Comparison of ENCODE assay signal across 8 cellular contexts in genomic region chr9:135449532-135449931, GRCh38. TPM values are rescaled to one million over a fixed set of nuclear protein-coding genes. Genes with fewer than 3 reads are reported as not detected.
DNase-seq lines count a peak whose midpoint lies in the region.

No MANE protein-coding gene starts in this region.

- DNase-seq in DMS53 treated with DMSO at 0.1 percent for 48 hours (lab: John Stamatoyannopoulos, UW; ENCODE audit: unreplicated experiment): peak; percentile 2
- DNase-seq in LHCN-M2 (ENCODE audit: low read depth): peak; percentile 35
- DNase-seq in NCI-H146 treated with DMSO at 0.1 percent for 48 hours (lab: John Stamatoyannopoulos, UW; ENCODE audit: unreplicated experiment): peak; percentile 22
- peak; percentile 76 for DNase-seq in NCI-H2171 (lab: John Stamatoyannopoulos, UW)
- peak; percentile 77 for DNase-seq in NCI-H69 (lab: John Stamatoyannopoulos, UW)
- peak; percentile 16 to 51 for DNase-seq in SHP77 (lab: John Stamatoyannopoulos, UW)
- DNase-seq in ecto neural progenitor cell (ENCODE audit: low spot score): peak; percentile 38
- peak; percentile 65 for DNase-seq in myocyte (ENCODE audit: low read depth)

RNA-seq across cellular contexts. Expression of gene PPP1R26, which starts 30.1 kb away (rescaled TPM):
- total RNA-seq in LHCN-M2 (2014; rRNA removed): 8.1 and 9.2 TPM in 2 replicates
- polyA plus RNA-seq in LHCN-M2 (2012): 5.6 TPM
- 14.3 and 15.2 TPM in 2 replicates for total RNA-seq in myocyte
- polyA plus RNA-seq in myocyte (2012): 8.9 TPM

RNA-seq across cellular contexts. Expression of gene MRPS2, which starts 51.0 kb away (rescaled TPM):
- total RNA-seq in LHCN-M2 (2014; rRNA removed): 52.3 and 54.2 TPM in 2 replicates
- 41.6 TPM for polyA plus RNA-seq in LHCN-M2 (2012)
- total RNA-seq in myocyte: 28.1 and 39.2 TPM in 2 replicates
- 36.6 TPM for polyA plus RNA-seq in myocyte (2012)

Comparison
In these comparisons a context has a peak if more than half of its experiments do, and no peak if none do; other contexts are left out.
1. Peak in every context shown above with its lines: DNase-seq.
2. DNase-seq: peak in every context shown above with its lines; median percentile 77 in NCI-H69; 76 in NCI-H2171; 65 in myocyte; 38 in ecto neural progenitor cell; 35 in LHCN-M2; 34 in SHP77; 22 in NCI-H146 treated with DMSO at 0.1 percent for 48 hours; 2 in DMS53 treated with DMSO at 0.1 percent for 48 hours.